ENCODE assay signal across 25 cellular contexts in the genomic region with DNA sequence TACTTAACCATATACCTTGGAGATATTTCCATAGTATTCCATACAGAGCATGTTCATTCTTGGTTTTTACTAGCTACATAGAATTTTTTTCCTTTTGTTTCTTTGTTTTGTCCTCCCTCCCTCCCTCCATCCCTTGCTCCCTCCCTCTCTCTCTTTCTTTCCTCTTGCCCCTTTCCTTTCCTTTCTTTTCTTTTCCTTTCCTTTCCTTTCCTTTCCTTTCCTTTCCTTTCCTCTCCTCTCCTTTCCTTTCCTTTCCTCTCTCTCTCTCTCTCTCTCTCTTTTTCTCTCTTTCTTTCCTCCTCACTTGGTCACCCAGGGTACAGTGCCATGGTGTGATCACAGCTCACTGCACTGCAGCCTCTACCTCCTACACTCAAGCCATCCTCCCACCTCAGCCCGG.
"Had no signal": no experiment of that assay in that cellular context is flagged by ENCODE, and none has a peak within 500 bp of the region (broad histone marks: within the 10 kb centered on the region; RNA-seq: fewer than 3 reads in every experiment).

No MANE protein-coding gene starts in this region.

- H3K27me3 Mint-ChIP-seq: activated B cell treated with CpG ODN at 0.5 μM for 24 hours; activated CD4-positive, alpha-beta memory T cell treated with anti-CD3 and anti-CD28 coated beads, Interleukin-2, amount 10 ng/mL, durations not matched to agents 7 days and 5 days had no signal

- H3K9me3 Mint-ChIP-seq: activated B cell treated with CpG ODN at 0.5 μM for 24 hours; activated CD4-positive, alpha-beta memory T cell treated with anti-CD3 and anti-CD28 coated beads, Interleukin-2, amount 10 ng/mL, durations not matched to agents 7 days and 5 days; activated naive CD8-positive, alpha-beta T cell treated with anti-CD3 and anti-CD28 coated beads, Interleukin-2, amount 10 ng/mL, durations not matched to agents 7 days and 5 days had no signal

- H3K4me1 Mint-ChIP-seq: activated B cell treated with CpG ODN at 0.5 μM for 24 hours; activated CD4-positive, alpha-beta memory T cell treated with anti-CD3 and anti-CD28 coated beads, Interleukin-2, amount 10 ng/mL, durations not matched to agents 7 days and 5 days; activated naive CD8-positive, alpha-beta T cell treated with anti-CD3 and anti-CD28 coated beads, Interleukin-2, amount 10 ng/mL, durations not matched to agents 7 days and 5 days had no signal

- H3K27ac ChIP-seq: adrenal gland, breast epithelium, Peyer's patch, RWPE1, SJSA1 had no signal

- H3K9me3 ChIP-seq: adrenal gland, breast epithelium, Peyer's patch, SJSA1 had no signal

- ATAC-seq: SK-N-SH treated with all-trans-retinoic acid at 6 μM for 48 hours had no signal

- H3K27me3 ChIP-seq: adrenal gland, breast epithelium, Peyer's patch, SJSA1 had no signal

- H3K36me3 ChIP-seq: adrenal gland, breast epithelium, Peyer's patch, SJSA1 had no signal

- H3K4me3 ChIP-seq: adrenal gland, breast epithelium, Peyer's patch, SJSA1 had no signal

- H3K36me3 Mint-ChIP-seq: activated naive CD8-positive, alpha-beta T cell treated with anti-CD3 and anti-CD28 coated beads, Interleukin-2, amount 10 ng/mL, durations not matched to agents 7 days and 5 days had no signal

- H3K4me1 ChIP-seq: adrenal gland, breast epithelium, Peyer's patch, SJSA1 had no signal

- DNase-seq: activated B cell treated with CpG ODN at 0.5 μM for 24 hours; activated CD4-positive, alpha-beta memory T cell treated with anti-CD3 and anti-CD28 coated beads, Interleukin-2, amount 10 ng/mL, durations not matched to agents 7 days and 5 days; activated CD4-positive, alpha-beta T cell treated with anti-CD3 and anti-CD28 coated beads, Interleukin-2, amount 50 U/mL, for 1 hour; activated CD8-positive, alpha-beta memory T cell treated with anti-CD3 and anti-CD28 coated beads, Interleukin-2, amount 50 U/mL, for 48 hours; activated naive CD4-positive, alpha-beta T cell treated with anti-CD3 and anti-CD28 coated beads, Interleukin-2, amount 50 U/mL, for 16 hours; activated naive CD8-positive, alpha-beta T cell treated with anti-CD3 and anti-CD28 coated beads, Interleukin-2, amount 10 ng/mL, durations not matched to agents 7 days and 5 days; activated T-cell treated with anti-CD3 and anti-CD28 coated beads, Interleukin-2, amount 50 U/mL, for 1 hour; adrenal gland; anterior cingulate cortex; caudate nucleus; Kasumi-1; KBM-7; NCI-H1105 treated with DMSO at 0.1 percent for 48 hours; NCI-H146; NCI-H187 treated with DMSO at 0.1 percent for 48 hours; NCI-H2081 treated with DMSO at 0.1 percent for 48 hours; NCI-H446; Peyer's patch; SHP77; T-helper 2 cell; T1000 had no signal

- H3K4me3 Mint-ChIP-seq: activated B cell treated with CpG ODN at 0.5 μM for 24 hours; activated CD4-positive, alpha-beta memory T cell treated with anti-CD3 and anti-CD28 coated beads, Interleukin-2, amount 10 ng/mL, durations not matched to agents 7 days and 5 days; activated naive CD8-positive, alpha-beta T cell treated with anti-CD3 and anti-CD28 coated beads, Interleukin-2, amount 10 ng/mL, durations not matched to agents 7 days and 5 days had no signal

- H3K27ac Mint-ChIP-seq: activated B cell treated with CpG ODN at 0.5 μM for 24 hours; activated CD4-positive, alpha-beta memory T cell treated with anti-CD3 and anti-CD28 coated beads, Interleukin-2, amount 10 ng/mL, durations not matched to agents 7 days and 5 days; activated naive CD8-positive, alpha-beta T cell treated with anti-CD3 and anti-CD28 coated beads, Interleukin-2, amount 10 ng/mL, durations not matched to agents 7 days and 5 days had no signal
